ENCODE assay signal across 20 cellular contexts in the genomic region with DNA sequence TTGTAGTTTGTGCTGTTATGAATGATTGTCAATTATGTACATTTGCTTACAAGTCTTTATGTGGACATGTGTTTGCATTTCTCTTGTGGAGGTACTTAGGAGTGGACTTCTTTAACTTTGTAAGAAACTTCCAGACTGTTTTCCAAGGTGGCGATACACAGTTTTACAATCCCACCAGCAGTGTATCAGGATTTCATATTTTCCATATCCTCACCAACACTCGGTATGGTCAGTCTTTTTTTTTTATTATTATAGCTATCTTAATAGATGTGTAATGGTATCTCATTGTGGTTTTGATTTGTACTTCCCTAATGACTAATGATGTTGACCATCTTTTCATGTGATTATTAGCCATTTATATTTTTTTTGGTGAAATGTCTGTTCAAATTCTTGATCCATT.
DNase-seq lines count a peak whose midpoint lies in the region; ATAC-seq, FAIRE-seq and TF ChIP-seq lines count a peak whose summit lies in the region.
"Had no signal": no experiment of that assay in that cellular context is flagged by ENCODE, and none has a peak within 500 bp of the region (broad histone marks: within the 10 kb centered on the region; RNA-seq: fewer than 3 reads in every experiment).

No MANE protein-coding gene starts in this region.

- H2AFZ ChIP-seq in astrocyte (ENCODE audit: low read depth, low read length) = no peak overlapping the region

- no peak overlapping the region for H3K4me3 Mint-ChIP-seq in activated T-cell treated with anti-CD3 and anti-CD28 coated beads, Interleukin-2, amount 50 U/mL, for 24 hours
- no peak overlapping the region for H3K4me3 Mint-ChIP-seq in activated T-cell treated with anti-CD3 and anti-CD28 coated beads, Interleukin-2, amount 50 U/mL, for 72 hours
- no peak overlapping the region for H3K4me3 Mint-ChIP-seq in astrocyte (ENCODE audit: unreplicated experiment)
- H3K4me3 Mint-ChIP-seq: B cell; CD4-positive, alpha-beta T cell; CD8-positive, alpha-beta T cell had no signal

- FAIRE-seq in astrocyte (lab: Jason Lieb, UNC) = peak; percentile 26
- FAIRE-seq: A549, D721Med, G401.6, GM12891 had no signal

- H3K9ac ChIP-seq in astrocyte (ENCODE audit: low read length) = no peak overlapping the region
- H3K9ac ChIP-seq: BLaER1 treated with 17β-estradiol and CSF1 and Interleukin-3, amounts not matched to agents 10 nM and 100 nM had no signal

- no peaks in the 10 kb centered on the region for H3K4me1 ChIP-seq in astrocyte (ENCODE audit: insufficient read depth, low read length)
- H3K4me1 ChIP-seq: A549, Caco-2 had no signal

- H3K27ac Mint-ChIP-seq in activated T-cell treated with anti-CD3 and anti-CD28 coated beads, Interleukin-2, amount 50 U/mL, for 24 hours = peak overlapping the region; percentile 34
- H3K27ac Mint-ChIP-seq in activated T-cell treated with anti-CD3 and anti-CD28 coated beads, Interleukin-2, amount 50 U/mL, for 72 hours = no peak overlapping the region
- H3K27ac Mint-ChIP-seq in astrocyte (ENCODE audit: unreplicated experiment) = no peak overlapping the region
- H3K27ac Mint-ChIP-seq: B cell; CD4-positive, alpha-beta T cell; CD8-positive, alpha-beta T cell had no signal

- H3K36me3 ChIP-seq in astrocyte (ENCODE audit: insufficient read depth, low read length) = peaks cover 6% of the 10 kb centered on the region

- TF ChIP-seq CTCF in astrocyte (IDR thresholded peaks at IDR 0.05; ENCODE audit: insufficient read depth, low read depth, low read length) = no peak

- no peak overlapping the region for H3K27ac ChIP-seq in astrocyte (ENCODE audit: low read depth, low read length)
- H3K27ac ChIP-seq: 22Rv1; A549; BLaER1 treated with 17β-estradiol and CSF1 and Interleukin-3, amounts not matched to agents 10 nM and 100 nM; C4-2B had no signal

- DNase-seq in activated T-cell treated with anti-CD3 and anti-CD28 coated beads, Interleukin-2, amount 50 U/mL, for 24 hours = no peak
- no peak for DNase-seq in activated T-cell treated with anti-CD3 and anti-CD28 coated beads, Interleukin-2, amount 50 U/mL, for 72 hours
- DNase-seq in astrocyte (ENCODE audit: low read depth) (no peak), SK-N-DZ (ENCODE audit: low spot score) (no peak)
- DNase-seq in activated CD4-positive, alpha-beta T cell treated with anti-CD3 and anti-CD28 coated beads, Interleukin-2, amount 50 U/mL, for 4 hours = no peak
- DNase-seq: AML-193; Caco-2; Calu3; CD4-positive, alpha-beta T cell; CD8-positive, alpha-beta T cell; DMS79 treated with DMSO at 0.1 percent for 48 hours; GF-D8 had no signal

- no peaks in the 10 kb centered on the region for H3K27me3 Mint-ChIP-seq in activated T-cell treated with anti-CD3 and anti-CD28 coated beads, Interleukin-2, amount 50 U/mL, for 24 hours
- H3K27me3 Mint-ChIP-seq in activated T-cell treated with anti-CD3 and anti-CD28 coated beads, Interleukin-2, amount 50 U/mL, for 72 hours (ENCODE audit: low read depth) = no peaks in the 10 kb centered on the region
- H3K27me3 Mint-ChIP-seq in astrocyte (ENCODE audit: low read depth, unreplicated experiment) = no peaks in the 10 kb centered on the region
- H3K27me3 Mint-ChIP-seq: B cell; CD4-positive, alpha-beta T cell had no signal

- no peaks in the 10 kb centered on the region for H3K9me3 Mint-ChIP-seq in activated T-cell treated with anti-CD3 and anti-CD28 coated beads, Interleukin-2, amount 50 U/mL, for 24 hours
- no peaks in the 10 kb centered on the region for H3K9me3 Mint-ChIP-seq in activated T-cell treated with anti-CD3 and anti-CD28 coated beads, Interleukin-2, amount 50 U/mL, for 72 hours
- H3K9me3 Mint-ChIP-seq in astrocyte (ENCODE audit: unreplicated experiment) = no peaks in the 10 kb centered on the region
- H3K9me3 Mint-ChIP-seq: CD4-positive, alpha-beta T cell; CD8-positive, alpha-beta T cell had no signal

- H3K4me2 ChIP-seq in astrocyte (ENCODE audit: low read length) = no peak overlapping the region
- H3K4me2 ChIP-seq: A549; BLaER1 treated with 17β-estradiol and CSF1 and Interleukin-3, amounts not matched to agents 10 nM and 100 nM had no signal

- no peaks in the 10 kb centered on the region for H3K4me1 Mint-ChIP-seq in activated T-cell treated with anti-CD3 and anti-CD28 coated beads, Interleukin-2, amount 50 U/mL, for 24 hours (ENCODE audit: low read depth)
- H3K4me1 Mint-ChIP-seq in activated T-cell treated with anti-CD3 and anti-CD28 coated beads, Interleukin-2, amount 50 U/mL, for 72 hours (ENCODE audit: low read depth) = no peaks in the 10 kb centered on the region
- H3K4me1 Mint-ChIP-seq in astrocyte (ENCODE audit: low read depth, unreplicated experiment) = peaks cover 11% of the 10 kb centered on the region
- H3K4me1 Mint-ChIP-seq: B cell had no signal

- no peak for ATAC-seq in activated T-cell treated with anti-CD3 and anti-CD28 coated beads, Interleukin-2, amount 50 U/mL, for 72 hours (replicated peaks in 1 of 2)
- ATAC-seq: A549; CD8-positive, alpha-beta T cell had no signal

- H3K27me3 ChIP-seq in astrocyte (ENCODE audit: insufficient read depth, low read length) = no peaks in the 10 kb centered on the region
- H3K27me3 ChIP-seq: BLaER1 treated with 17β-estradiol and CSF1 and Interleukin-3, amounts not matched to agents 10 nM and 100 nM had no signal

- peaks cover 17% of the 10 kb centered on the region for H3K36me3 Mint-ChIP-seq in activated T-cell treated with anti-CD3 and anti-CD28 coated beads, Interleukin-2, amount 50 U/mL, for 24 hours (ENCODE audit: low read depth)
- no peaks in the 10 kb centered on the region for H3K36me3 Mint-ChIP-seq in activated T-cell treated with anti-CD3 and anti-CD28 coated beads, Interleukin-2, amount 50 U/mL, for 72 hours (ENCODE audit: insufficient read depth in 2 of 2)
- peaks cover 10% of the 10 kb centered on the region for H3K36me3 Mint-ChIP-seq in astrocyte (ENCODE audit: low read depth, unreplicated experiment)

- no peaks in the 10 kb centered on the region for H3K9me3 ChIP-seq in astrocyte (ENCODE audit: insufficient read depth, low read depth, low read length)
- H3K9me3 ChIP-seq: A549, Caco-2 had no signal

- H4K20me1 ChIP-seq in astrocyte (ENCODE audit: insufficient read depth, low read length) = peaks cover 28% of the 10 kb centered on the region
- H4K20me1 ChIP-seq: BLaER1 treated with 17β-estradiol and CSF1 and Interleukin-3, amounts not matched to agents 10 nM and 100 nM had no signal

- H3K4me3 ChIP-seq in astrocyte (ENCODE audit: insufficient read depth, low read depth, low read length) = no peak overlapping the region
- H3K4me3 ChIP-seq: A549; BLaER1 treated with 17β-estradiol and CSF1 and Interleukin-3, amounts not matched to agents 10 nM and 100 nM had no signal

- peaks cover 12% of the 10 kb centered on the region for H3K79me2 ChIP-seq in astrocyte (ENCODE audit: insufficient read depth, low read length)
